ENCODE assay signal across 8 cellular contexts in genomic region chr21:41610042-41610839, GRCh38.
A peak's percentile ranks its signal among the peaks of the same experiment; 100 is the strongest.
DNase-seq lines count a peak whose midpoint lies in the region; ATAC-seq, FAIRE-seq and TF ChIP-seq lines count a peak whose summit lies in the region.

No MANE protein-coding gene starts in this region.

- DNase-seq in A172 (ENCODE audit: low spot score) (peak; percentile 79), GM03348 (ENCODE audit: low spot score) (peak; percentile 69), NCI-H69 (lab: John Stamatoyannopoulos, UW) (peak; percentile 66), astrocyte (ENCODE audit: low read depth) (peak; percentile 27), iPS-NIHi7 (ENCODE audit: extremely low spot score) (peak; percentile 76)
- DNase-seq in stimulated activated naive CD8-positive, alpha-beta T cell treated with anti-CD3 and anti-CD28 coated beads, Interleukin-15, amount 100 ng/mL, for 72 hours: peak; percentile 16 to 21
- DNase-seq in central memory CD4-positive, alpha-beta T cell: no peak

- H4K20me1 ChIP-seq in astrocyte (ENCODE audit: insufficient read depth, low read length): no peaks in the 10 kb centered on the region

- peaks cover 4% of the 10 kb centered on the region for H3K27me3 ChIP-seq in astrocyte (ENCODE audit: insufficient read depth, low read length)

- H3K79me2 ChIP-seq in astrocyte (ENCODE audit: insufficient read depth, low read length): no peaks in the 10 kb centered on the region

- no peak overlapping the region for H3K4me3 ChIP-seq in astrocyte (ENCODE audit: insufficient read depth, low read depth, low read length)

- ATAC-seq in stimulated activated naive CD8-positive, alpha-beta T cell treated with anti-CD3 and anti-CD28 coated beads, Interleukin-15, amount 100 ng/mL, for 72 hours: no peak
- ATAC-seq in GM19455 (IDR thresholded peaks at IDR 0.05; ENCODE audit: unreplicated experiment): no peak

- H3K4me3 Mint-ChIP-seq in astrocyte (ENCODE audit: unreplicated experiment): no peak overlapping the region
- no peak overlapping the region for H3K4me3 Mint-ChIP-seq in stimulated activated naive CD8-positive, alpha-beta T cell treated with anti-CD3 and anti-CD28 coated beads, Interleukin-15, amount 100 ng/mL, for 72 hours

- H2AFZ ChIP-seq in astrocyte (ENCODE audit: low read depth, low read length): no peak overlapping the region

- no peaks in the 10 kb centered on the region for H3K9me3 ChIP-seq in astrocyte (ENCODE audit: insufficient read depth, low read depth, low read length)

- peaks cover 8% of the 10 kb centered on the region for H3K4me1 Mint-ChIP-seq in astrocyte (ENCODE audit: low read depth, unreplicated experiment)
- H3K4me1 Mint-ChIP-seq in stimulated activated naive CD8-positive, alpha-beta T cell treated with anti-CD3 and anti-CD28 coated beads, Interleukin-15, amount 100 ng/mL, for 72 hours: no peaks in the 10 kb centered on the region

- no peak overlapping the region for H3K9ac ChIP-seq in astrocyte (ENCODE audit: low read length)

- peaks cover 7% of the 10 kb centered on the region for H3K36me3 Mint-ChIP-seq in astrocyte (ENCODE audit: low read depth, unreplicated experiment)

- H3K27ac Mint-ChIP-seq in astrocyte (ENCODE audit: unreplicated experiment): no peak overlapping the region
- no peak overlapping the region for H3K27ac Mint-ChIP-seq in stimulated activated naive CD8-positive, alpha-beta T cell treated with anti-CD3 and anti-CD28 coated beads, Interleukin-15, amount 100 ng/mL, for 72 hours

- peaks cover 21% of the 10 kb centered on the region for H3K4me1 ChIP-seq in astrocyte (ENCODE audit: insufficient read depth, low read length)

- H3K9me3 Mint-ChIP-seq in astrocyte (ENCODE audit: unreplicated experiment): peaks cover 4% of the 10 kb centered on the region
- H3K9me3 Mint-ChIP-seq in stimulated activated naive CD8-positive, alpha-beta T cell treated with anti-CD3 and anti-CD28 coated beads, Interleukin-15, amount 100 ng/mL, for 72 hours: no peaks in the 10 kb centered on the region

- FAIRE-seq in astrocyte (lab: Jason Lieb, UNC): no peak

- TF ChIP-seq CTCF in astrocyte (IDR thresholded peaks at IDR 0.05; ENCODE audit: insufficient read depth, low read depth, low read length): peak; percentile 87

- no peak overlapping the region for H3K4me2 ChIP-seq in astrocyte (ENCODE audit: low read length)

- no peak overlapping the region for H3K27ac ChIP-seq in astrocyte (ENCODE audit: low read depth, low read length)

- no peaks in the 10 kb centered on the region for H3K36me3 ChIP-seq in astrocyte (ENCODE audit: insufficient read depth, low read length)

- peaks cover 34% of the 10 kb centered on the region for H3K27me3 Mint-ChIP-seq in astrocyte (ENCODE audit: low read depth, unreplicated experiment)
- peaks cover 59% of the 10 kb centered on the region for H3K27me3 Mint-ChIP-seq in stimulated activated naive CD8-positive, alpha-beta T cell treated with anti-CD3 and anti-CD28 coated beads, Interleukin-15, amount 100 ng/mL, for 72 hours
